Comparison of ENCODE assay signal across 1 cellular context in genomic region chr3:69084668-69085542, GRCh38.
A peak's percentile ranks its signal among the peaks of the same experiment; 100 is the strongest.
TF ChIP-seq lines count a peak whose summit lies in the region.

Gene ARL6IP5, plus strand, starts transcription at chr3:69084937. Its CDS starts 111 bp downstream, at chr3:69085048.

TF ChIP-seq in K562, 482 proteins besides CTCF, POLR2A, EP300 and RAD21 (continued from another document):
- TF ChIP-seq JUND (IDR thresholded peaks at IDR 0.05; ENCODE audit: borderline replicate concordance, low read depth, low read length) (peak; percentile 54; the same call in 1 of the 2 replicates), JUND (tag; IDR thresholded peaks at IDR 0.05; ENCODE audit: borderline replicate concordance, low read depth, low read length) (no peak; the same call in 1 of the 3 replicates), HINFP (tag; conservative IDR thresholded peaks at IDR 0.05; ENCODE audit: low read depth) (no peak), E2F8 (IDR thresholded peaks at IDR 0.05; ENCODE audit: low read depth, partially characterized antibody) (no peak), CGGBP1 (CRISPR knock-in tag; IDR thresholded peaks at IDR 0.05) (peak; percentile 78; the same call in 1 of the 2 replicates), MXI1 (IDR thresholded peaks at IDR 0.05; ENCODE audit: low read depth, low read length) (no peak), E4F1 (CRISPR knock-in tag; IDR thresholded peaks at IDR 0.05; ENCODE audit: borderline replicate concordance) (no peak), ZBTB9 (CRISPR knock-in tag; IDR thresholded peaks at IDR 0.05) (no peak), MAFG (tag; conservative IDR thresholded peaks at IDR 0.05) (no peak)
